ENCODE assay signal across 8 cellular contexts in genomic region chrX:123859409-123859827, GRCh38. TPM values are rescaled to one million over a fixed set of nuclear protein-coding genes. Genes with fewer than 3 reads are reported as not detected.
DNase-seq lines count a peak whose midpoint lies in the region; ATAC-seq and TF ChIP-seq lines count a peak whose summit lies in the region.

No MANE protein-coding gene starts in this region.

- H3K27ac ChIP-seq in HUES64 (ENCODE audit: low read depth, low read length) = peak overlapping the region; percentile 99; the same call in 1 of the 2 replicates

- H3K4me3 Mint-ChIP-seq in dendritic cell treated with granulocyte-macrophage colony-stimulating factor and Interleukin-4, amounts not matched to agents 40 ng/mL and 50 ng/mL, for 4 days = peak overlapping the region; percentile 71

- H3K27me3 Mint-ChIP-seq in dendritic cell treated with granulocyte-macrophage colony-stimulating factor and Interleukin-4, amounts not matched to agents 40 ng/mL and 50 ng/mL, for 4 days = no peaks in the 10 kb centered on the region

- no peaks in the 10 kb centered on the region for H3K9me3 ChIP-seq in HUES64 (ENCODE audit: insufficient read depth, low read depth, low read length)

- H3K4me1 ChIP-seq in HUES64 (ENCODE audit: insufficient read depth, low read length) = peaks cover 12% of the 10 kb centered on the region; the same call in 1 of the 2 replicates

- peak overlapping the region; percentile 84 for H3K27ac Mint-ChIP-seq in dendritic cell treated with granulocyte-macrophage colony-stimulating factor and Interleukin-4, amounts not matched to agents 40 ng/mL and 50 ng/mL, for 4 days

- peaks cover 25% of the 10 kb centered on the region for H3K4me1 Mint-ChIP-seq in dendritic cell treated with granulocyte-macrophage colony-stimulating factor and Interleukin-4, amounts not matched to agents 40 ng/mL and 50 ng/mL, for 4 days (ENCODE audit: low read depth)

- 1% methylated on average over 7 of the region's 13 CpGs for WGBS in HUES64

- H3K9me3 Mint-ChIP-seq in dendritic cell treated with granulocyte-macrophage colony-stimulating factor and Interleukin-4, amounts not matched to agents 40 ng/mL and 50 ng/mL, for 4 days = no peaks in the 10 kb centered on the region

- intact Hi-C loops in dendritic cell treated with granulocyte-macrophage colony-stimulating factor and Interleukin-4, amounts not matched to agents 40 ng/mL and 50 ng/mL, for 4 days (cut with micrococcal nuclease) = no loop called here

- H3K27me3 ChIP-seq in HUES64 (ENCODE audit: insufficient read depth, low read length) = no peaks in the 10 kb centered on the region

- H3K36me3 Mint-ChIP-seq in dendritic cell treated with granulocyte-macrophage colony-stimulating factor and Interleukin-4, amounts not matched to agents 40 ng/mL and 50 ng/mL, for 4 days (ENCODE audit: low read depth) = peaks cover under 1% of the 10 kb centered on the region

- no peaks in the 10 kb centered on the region for H3K36me3 ChIP-seq in HUES64 (ENCODE audit: insufficient read depth, low read length)

- ATAC-seq in GM18873 (IDR thresholded peaks at IDR 0.05; ENCODE audit: low FRiP score, unreplicated experiment) (peak; percentile 15), SK-N-SH treated with all-trans-retinoic acid at 6 μM for 48 hours (peak; percentile 57), HG02981 (IDR thresholded peaks at IDR 0.05; ENCODE audit: unreplicated experiment) (no peak)

- peak; percentile 85 for DNase-seq in AG08396 (ENCODE audit: low spot score)
- peak; percentile 78 for DNase-seq in medulla oblongata (ENCODE audit: extremely low spot score)
- DNase-seq in stimulated activated CD8-positive, alpha-beta memory T cell treated with anti-CD3 and anti-CD28 coated beads, Interleukin-7, amount 100 ng/mL, for 24 hours (ENCODE audit: low read depth) = peak; percentile 22

- H3K9ac ChIP-seq in HUES64 (ENCODE audit: low read depth, low read length) = peak overlapping the region; percentile 90; the same call in 1 of the 2 replicates

- H3K4me3 ChIP-seq in HUES64 (ENCODE audit: low read length) = peak overlapping the region; percentile 95

TF ChIP-seq in SK-N-SH treated with all-trans-retinoic acid at 6 μM for 48 hours, 23 proteins besides CTCF, POLR2A, EP300 and RAD21:
- TF ChIP-seq CSRNP3 (CRISPR knock-in tag; IDR thresholded peaks at IDR 0.05) (0 out of 2 replicates have a peak, but pooled peaks have one; percentile 27), SNAI2 (CRISPR knock-in tag; IDR thresholded peaks at IDR 0.05) (no peak)

RNA-seq across cellular contexts. Expression of gene XIAP, which starts 0.4 kb away (rescaled TPM):
- polyA plus RNA-seq in HUES64 (2013, experiment 1 of 2) = 13.9 TPM
- 14.2 TPM for polyA plus RNA-seq in HUES64 (2013, experiment 2 of 2)

Comparison
In these comparisons a context has a peak if more than half of its experiments do, and no peak if none do; other contexts are left out.
1. DNase-seq: peak in every context shown above with its lines; median percentile 85 in AG08396; 78 in medulla oblongata; 22 in stimulated activated CD8-positive, alpha-beta memory T cell treated with anti-CD3 and anti-CD28 coated beads, Interleukin-7, amount 100 ng/mL, for 24 hours.